22 cellular contexts compared by ENCODE assay signal in genomic region chr9:93617273-93617672, GRCh38.
"Had no signal": no experiment of that assay in that cellular context is flagged by ENCODE, and none has a peak within 500 bp of the region (broad histone marks: within the 10 kb centered on the region; RNA-seq: fewer than 3 reads in every experiment).

No MANE protein-coding gene starts in this region.

- DNase-seq: activated CD4-positive, alpha-beta memory T cell treated with anti-CD3 and anti-CD28 coated beads for 36 hours; activated CD4-positive, alpha-beta T cell treated with anti-CD3 and anti-CD28 coated beads, Interleukin-2, amount 10 ng/mL, durations not matched to agents 24 days and 14 days; activated gamma-delta T cell treated with Interleukin-2 at 50 U/mL for 16 hours; activated naive CD4-positive, alpha-beta T cell treated with anti-CD3 and anti-CD28 coated beads, Interleukin-2, amount 50 U/mL, for 16 hours; activated T-cell treated with anti-CD3 and anti-CD28 coated beads, Interleukin-2, amount 50 U/mL, for 24 hours; amniotic stem cell; brain microvascular endothelial cell; foreskin keratinocyte; heart left ventricle; left cardiac atrium; left ventricle myocardium superior; naive B cell; right lobe of liver; stimulated activated CD4-positive, alpha-beta T cell treated with anti-CD3 and anti-CD28 coated beads, Interleukin-2, amount 100 ng/mL, for 48 hours; stimulated activated naive CD8-positive, alpha-beta T cell treated with anti-CD3 and anti-CD28 coated beads, Interleukin-15, Interleukin-2, amounts not matched to agents 100 U/mL and 50 U/mL, for 24 hours; T-cell; testis; transverse colon had no signal

- H3K27me3 ChIP-seq: brain microvascular endothelial cell, foreskin keratinocyte, heart left ventricle, right lobe of liver, testis, transverse colon had no signal

- H3K9me3 Mint-ChIP-seq: activated CD4-positive, alpha-beta memory T cell treated with anti-CD3 and anti-CD28 coated beads for 36 hours; activated CD4-positive, alpha-beta T cell treated with anti-CD3 and anti-CD28 coated beads, Interleukin-2, amount 10 ng/mL, durations not matched to agents 24 days and 14 days; activated T-cell treated with anti-CD3 and anti-CD28 coated beads, Interleukin-2, amount 50 U/mL, for 24 hours; naive B cell; T-cell had no signal

- H3K4me3 Mint-ChIP-seq: activated CD4-positive, alpha-beta memory T cell treated with anti-CD3 and anti-CD28 coated beads for 36 hours; activated CD4-positive, alpha-beta T cell treated with anti-CD3 and anti-CD28 coated beads, Interleukin-2, amount 10 ng/mL, durations not matched to agents 24 days and 14 days; activated T-cell treated with anti-CD3 and anti-CD28 coated beads, Interleukin-2, amount 50 U/mL, for 24 hours; naive B cell; T-cell had no signal

- H3K4me3 ChIP-seq: coronary artery, heart left ventricle, right lobe of liver, testis, transverse colon had no signal

- H3K36me3 Mint-ChIP-seq: naive B cell, T-cell had no signal

- H3K36me3 ChIP-seq: brain microvascular endothelial cell, heart left ventricle, right lobe of liver, transverse colon had no signal

- H3K9me3 ChIP-seq: heart left ventricle, right lobe of liver, testis, transverse colon had no signal

- H3K27ac Mint-ChIP-seq: activated CD4-positive, alpha-beta memory T cell treated with anti-CD3 and anti-CD28 coated beads for 36 hours; activated CD4-positive, alpha-beta T cell treated with anti-CD3 and anti-CD28 coated beads, Interleukin-2, amount 10 ng/mL, durations not matched to agents 24 days and 14 days; activated T-cell treated with anti-CD3 and anti-CD28 coated beads, Interleukin-2, amount 50 U/mL, for 24 hours; naive B cell; T-cell had no signal

- H3K27ac ChIP-seq: brain microvascular endothelial cell, coronary artery, foreskin keratinocyte, heart left ventricle, right lobe of liver, testis, transverse colon, VCaP had no signal

- ATAC-seq: activated CD4-positive, CD25-positive, alpha-beta regulatory T cell treated with anti-CD3 and anti-CD28 coated beads, Interleukin-2, amount 50 U/mL, for 24 hours; esophagus mucosa; foreskin keratinocyte; heart left ventricle; left cardiac atrium; left ventricle myocardium superior; right lobe of liver; stimulated activated naive CD8-positive, alpha-beta T cell treated with anti-CD3 and anti-CD28 coated beads, Interleukin-15, Interleukin-2, amounts not matched to agents 100 U/mL and 50 U/mL, for 24 hours; T-cell had no signal

- H3K4me1 ChIP-seq: testis had no signal

- H3K27me3 Mint-ChIP-seq: activated CD4-positive, alpha-beta memory T cell treated with anti-CD3 and anti-CD28 coated beads for 36 hours; activated CD4-positive, alpha-beta T cell treated with anti-CD3 and anti-CD28 coated beads, Interleukin-2, amount 10 ng/mL, durations not matched to agents 24 days and 14 days; activated T-cell treated with anti-CD3 and anti-CD28 coated beads, Interleukin-2, amount 50 U/mL, for 24 hours; naive B cell; T-cell had no signal
